18 cellular contexts compared by ENCODE assay signal in the genomic region with DNA sequence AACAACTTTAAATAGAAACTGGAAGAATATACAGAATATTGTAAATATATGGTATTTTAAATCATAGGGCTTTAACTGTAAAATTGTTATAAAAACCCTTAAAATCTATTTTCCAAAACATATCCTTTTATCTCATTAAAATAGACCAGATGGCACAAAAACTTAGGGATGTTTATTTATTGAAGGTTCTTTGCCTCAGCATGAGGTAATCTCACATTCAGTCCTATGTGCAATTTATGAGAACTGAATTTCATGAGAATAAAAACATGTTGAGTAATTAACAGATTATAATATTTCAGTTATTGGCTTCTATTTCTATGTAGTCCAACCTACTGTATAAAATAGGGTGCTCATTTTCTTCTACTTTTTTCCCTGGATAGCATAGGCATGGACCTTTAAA.
DNase-seq lines count a peak whose midpoint lies in the region; ATAC-seq, FAIRE-seq and TF ChIP-seq lines count a peak whose summit lies in the region.
"Had no signal": no experiment of that assay in that cellular context is flagged by ENCODE, and none has a peak within 500 bp of the region (broad histone marks: within the 10 kb centered on the region; RNA-seq: fewer than 3 reads in every experiment).

No MANE protein-coding gene starts in this region.

- no peaks in the 10 kb centered on the region for H3K27me3 ChIP-seq in mammary epithelial cell (ENCODE audit: insufficient read depth, low read length)

- peak overlapping the region; percentile 57 for H3K27ac Mint-ChIP-seq in MCF 10A (ENCODE audit: low read depth, unreplicated experiment)
- H3K27ac Mint-ChIP-seq in stimulated activated naive B cell treated with anti-CD40 and anti-IgM and Interleukin-4, amounts not matched to agents 10 μg/mL and 1 μg/mL and 100 μg/mL, for 72 hours, result no peak overlapping the region
- H3K27ac Mint-ChIP-seq: CD4-positive, alpha-beta T cell; H9 had no signal

- POLR2A ChIA-PET in MCF 10A (lab: Yijun Ruan, JAX), result interaction anchor here (0.6 kb wide), 1 partner anchor 587 kb away, joined by 3 read pairs; no protein-coding TSS in a partner anchor

- no peak overlapping the region for H3K27ac ChIP-seq in mammary epithelial cell (ENCODE audit: insufficient read depth, low read depth, low read length)
- H3K27ac ChIP-seq: 22Rv1, A549, C4-2B, HL-60 had no signal

- H3K4me3 Mint-ChIP-seq in MCF 10A (ENCODE audit: unreplicated experiment), result no peak overlapping the region
- H3K4me3 Mint-ChIP-seq in stimulated activated naive B cell treated with anti-CD40 and anti-IgM and Interleukin-4, amounts not matched to agents 10 μg/mL and 1 μg/mL and 100 μg/mL, for 72 hours, result no peak overlapping the region
- H3K4me3 Mint-ChIP-seq: CD4-positive, alpha-beta T cell; H9 had no signal

- TF ChIP-seq CTCF in MCF 10A (IDR thresholded peaks at IDR 0.05; ENCODE audit: unreplicated experiment) (no peak), mammary epithelial cell (conservative IDR thresholded peaks at IDR 0.05 in 1 of 2, IDR thresholded peaks at IDR 0.05 in 1 of 2; ENCODE audit: extremely low read depth in 1 of 2, insufficient read depth in 1 of 2, low read depth in 1 of 2, low read length in 2 of 2) (no peak)

- in situ Hi-C loops in mammary epithelial cell (cut with MboI; ENCODE audit: low sequenced_read_pairs in 2 of 2), result no loop called here

- no peak overlapping the region for H3K9ac ChIP-seq in mammary epithelial cell (ENCODE audit: insufficient read depth, low read length)

- dilution Hi-C loops in mammary epithelial cell (cut with HindIII; ENCODE audit: low sequenced_read_pairs), result no loop called here

- FAIRE-seq in endometrium (lab: Jason Lieb, UNC), result peak; percentile 82
- FAIRE-seq: A549, GM12878, H1 had no signal

- H3K79me2 ChIP-seq in mammary epithelial cell (ENCODE audit: insufficient read depth, low read length), result no peaks in the 10 kb centered on the region

- no peak overlapping the region for H3K4me3 ChIP-seq in mammary epithelial cell (replicated peaks in 1 of 3; ENCODE audit: insufficient read depth in 1 of 3, low read depth in 2 of 3, low read length in 3 of 3)
- H3K4me3 ChIP-seq: A549, GM12878 had no signal

- H3K27me3 Mint-ChIP-seq in MCF 10A (ENCODE audit: insufficient read depth, unreplicated experiment), result no peaks in the 10 kb centered on the region
- H3K27me3 Mint-ChIP-seq in stimulated activated naive B cell treated with anti-CD40 and anti-IgM and Interleukin-4, amounts not matched to agents 10 μg/mL and 1 μg/mL and 100 μg/mL, for 72 hours, result no peaks in the 10 kb centered on the region
- H3K27me3 Mint-ChIP-seq: CD4-positive, alpha-beta T cell had no signal

- CTCF ChIA-PET in MCF 10A (lab: Yijun Ruan, JAX) (no interaction called here), mammary epithelial cell (lab: Charles Lee; ENCODE audit: low non-redundant PET) (no interaction called here)

- H3K36me3 ChIP-seq in mammary epithelial cell (ENCODE audit: insufficient read depth, low read length), result no peaks in the 10 kb centered on the region

- H2AFZ ChIP-seq in mammary epithelial cell (ENCODE audit: low read depth, low read length), result no peak overlapping the region

- H3K4me2 ChIP-seq in mammary epithelial cell (ENCODE audit: insufficient read depth, low read depth, low read length), result no peak overlapping the region
- H3K4me2 ChIP-seq: A549 had no signal

- intact Hi-C loops in MCF 10A (cut with micrococcal nuclease) (no loop called here), mammary epithelial cell (cut with micrococcal nuclease) (no loop called here)

- H3K4me1 Mint-ChIP-seq in MCF 10A (ENCODE audit: insufficient read depth, unreplicated experiment), result peaks cover 20% of the 10 kb centered on the region
- peaks cover 0 to 5% of the 10 kb centered on the region in 2 donors for H3K4me1 Mint-ChIP-seq in stimulated activated naive B cell treated with anti-CD40 and anti-IgM and Interleukin-4, amounts not matched to agents 10 μg/mL and 1 μg/mL and 100 μg/mL, for 72 hours

- peak; percentile 33 for DNase-seq in MCF 10A (ENCODE audit: unreplicated experiment)
- DNase-seq in mammary epithelial cell, result no peak
- peak; percentile 55 for DNase-seq in iris pigment epithelial cell (ENCODE audit: low read depth)
- no peak for DNase-seq in stimulated activated naive B cell treated with anti-CD40 and anti-IgM and Interleukin-4, amounts not matched to agents 10 μg/mL and 1 μg/mL and 100 μg/mL, for 72 hours
- no peak for DNase-seq in activated CD4-positive, alpha-beta T cell treated with anti-CD3 and anti-CD28 coated beads for 48 hours
- no peak for DNase-seq in NCI-H774 (lab: John Stamatoyannopoulos, UW)
- DNase-seq: AML-193; CD4-positive, alpha-beta T cell; DMS79 treated with DMSO at 0.1 percent for 48 hours; EL; H9 had no signal

- no peak for ATAC-seq in stimulated activated naive B cell treated with anti-CD40 and anti-IgM and Interleukin-4, amounts not matched to agents 10 μg/mL and 1 μg/mL and 100 μg/mL, for 72 hours (replicated peaks)
- ATAC-seq: A549, GM12878 had no signal

- peaks cover 8% of the 10 kb centered on the region for H3K4me1 ChIP-seq in mammary epithelial cell (ENCODE audit: insufficient read depth, low read length)

- no TSS peak for BruUV-seq in MCF 10A (replicated peaks; lab: Mats Ljungman, UMichigan)
- no TSS peak for BruUV-seq in mammary epithelial cell (replicated peaks; lab: Mats Ljungman, UMichigan)

- H3K9me3 ChIP-seq in mammary epithelial cell (replicated peaks; ENCODE audit: insufficient read depth, low read length), result no peaks in the 10 kb centered on the region
- H3K9me3 ChIP-seq: A549 had no signal

- peaks cover 10% of the 10 kb centered on the region for H3K9me3 Mint-ChIP-seq in MCF 10A (ENCODE audit: unreplicated experiment)
- H3K9me3 Mint-ChIP-seq in stimulated activated naive B cell treated with anti-CD40 and anti-IgM and Interleukin-4, amounts not matched to agents 10 μg/mL and 1 μg/mL and 100 μg/mL, for 72 hours, result peaks cover 3 to 4% of the 10 kb centered on the region in 2 donors
- H3K9me3 Mint-ChIP-seq: CD4-positive, alpha-beta T cell had no signal

- no peaks in the 10 kb centered on the region for H3K36me3 Mint-ChIP-seq in MCF 10A (ENCODE audit: insufficient read depth, unreplicated experiment)
- H3K36me3 Mint-ChIP-seq in stimulated activated naive B cell treated with anti-CD40 and anti-IgM and Interleukin-4, amounts not matched to agents 10 μg/mL and 1 μg/mL and 100 μg/mL, for 72 hours, result peaks cover 0 to 4% of the 10 kb centered on the region in 2 donors

- H4K20me1 ChIP-seq in mammary epithelial cell (ENCODE audit: insufficient read depth, low read length), result no peaks in the 10 kb centered on the region

Comparison
In these comparisons a context has a peak if more than half of its experiments do, and no peak if none do; other contexts are left out.
1. DNase-seq: peak in MCF 10A (single experiment) and iris pigment epithelial cell (single experiment); none in mammary epithelial cell (single experiment), stimulated activated naive B cell treated with anti-CD40 and anti-IgM and Interleukin-4, amounts not matched to agents 10 μg/mL and 1 μg/mL and 100 μg/mL, for 72 hours (single experiment), activated CD4-positive, alpha-beta T cell treated with anti-CD3 and anti-CD28 coated beads for 48 hours (single experiment) and NCI-H774 (single experiment).